ENCODE assay signal across 3 cellular contexts in genomic region chr16:31278853-31279252, GRCh38. TPM values are rescaled to one million over a fixed set of nuclear protein-coding genes. Genes with fewer than 3 reads are reported as not detected.
"Had no signal": no experiment of that assay in that cellular context is flagged by ENCODE, and none has a peak within 500 bp of the region (broad histone marks: within the 10 kb centered on the region; RNA-seq: fewer than 3 reads in every experiment).

No MANE protein-coding gene starts in this region.

RNA-seq across cellular contexts. Expression of gene ITGAM, which starts 19.1 kb away (rescaled TPM):
- total RNA-seq: PC-3, RPMI7951, SJCRH30 had no signal
